Comparison of ENCODE assay signal across 9 cellular contexts in genomic region chr22:22210375-22210774, GRCh38. TPM values are rescaled to one million over a fixed set of nuclear protein-coding genes. Genes with fewer than 3 reads are reported as not detected.
DNase-seq lines count a peak whose midpoint lies in the region; ATAC-seq lines count a peak whose summit lies in the region.
"Had no signal": no experiment of that assay in that cellular context is flagged by ENCODE, and none has a peak within 500 bp of the region (broad histone marks: within the 10 kb centered on the region; RNA-seq: fewer than 3 reads in every experiment).

No MANE protein-coding gene starts in this region.

- H3K9me3 ChIP-seq in CD4-positive, CD25-positive, alpha-beta regulatory T cell (ENCODE audit: control insufficient read depth in 2 of 2, low read length in 2 of 2) = no peaks in the 10 kb centered on the region

- peak overlapping the region in 2 of 3 donors; percentile 51 to 60 for H3K27ac Mint-ChIP-seq in CD4-positive, CD25-positive, alpha-beta regulatory T cell
- H3K27ac Mint-ChIP-seq in activated T-cell treated with anti-CD3 and anti-CD28 coated beads, Interleukin-2, amount 50 U/mL, for 72 hours = peak overlapping the region; percentile 96

- no peaks in the 10 kb centered on the region for H3K36me3 ChIP-seq in CD4-positive, CD25-positive, alpha-beta regulatory T cell (ENCODE audit: control insufficient read depth, insufficient read depth, low read length)

- H3K27me3 Mint-ChIP-seq in CD4-positive, CD25-positive, alpha-beta regulatory T cell = no peaks in the 10 kb centered on the region
- peaks cover 6% of the 10 kb centered on the region for H3K27me3 Mint-ChIP-seq in activated T-cell treated with anti-CD3 and anti-CD28 coated beads, Interleukin-2, amount 50 U/mL, for 72 hours (ENCODE audit: low read depth)

- no peak overlapping the region for H3K27ac ChIP-seq in CD4-positive, CD25-positive, alpha-beta regulatory T cell (ENCODE audit: insufficient read depth, low read length, poor library complexity, severe bottlenecking)

- no peaks in the 10 kb centered on the region for H3K9me3 Mint-ChIP-seq in CD4-positive, CD25-positive, alpha-beta regulatory T cell
- no peaks in the 10 kb centered on the region for H3K9me3 Mint-ChIP-seq in activated T-cell treated with anti-CD3 and anti-CD28 coated beads, Interleukin-2, amount 50 U/mL, for 72 hours

- no peak overlapping the region for H3K4me3 Mint-ChIP-seq in CD4-positive, CD25-positive, alpha-beta regulatory T cell
- peak overlapping the region; percentile 78 to 80 for H3K4me3 Mint-ChIP-seq in activated T-cell treated with anti-CD3 and anti-CD28 coated beads, Interleukin-2, amount 50 U/mL, for 72 hours

- H3K36me3 Mint-ChIP-seq in CD4-positive, CD25-positive, alpha-beta regulatory T cell = no peaks in the 10 kb centered on the region
- no peaks in the 10 kb centered on the region for H3K36me3 Mint-ChIP-seq in activated T-cell treated with anti-CD3 and anti-CD28 coated beads, Interleukin-2, amount 50 U/mL, for 72 hours (ENCODE audit: insufficient read depth in 2 of 2)

- H3K4me1 ChIP-seq in CD4-positive, CD25-positive, alpha-beta regulatory T cell (ENCODE audit: control insufficient read depth, insufficient read depth, low read length, poor library complexity, severe bottlenecking) = peaks cover 26% of the 10 kb centered on the region

- H3K4me3 ChIP-seq in CD4-positive, CD25-positive, alpha-beta regulatory T cell (ENCODE audit: low read depth, low read length) = no peak overlapping the region

- DNase-seq in CD4-positive, CD25-positive, alpha-beta regulatory T cell = peak in 1 of 3 donors; percentile 64
- peak; percentile 56 for DNase-seq in HS-5 (ENCODE audit: low read depth)
- peak; percentile 79 to 85 for DNase-seq in activated T-cell treated with anti-CD3 and anti-CD28 coated beads, Interleukin-2, amount 50 U/mL, for 72 hours
- DNase-seq in kidney tubule cell (ENCODE audit: low spot score) = peak; percentile 95
- no peak for DNase-seq in ureter (ENCODE audit: low spot score)
- DNase-seq: NCI-H2227 treated with DMSO at 0.1 percent for 48 hours had no signal

- H3K4me1 Mint-ChIP-seq in CD4-positive, CD25-positive, alpha-beta regulatory T cell = peaks cover 0 to 19% (median 15%) of the 10 kb centered on the region in 4 donors
- H3K4me1 Mint-ChIP-seq in activated T-cell treated with anti-CD3 and anti-CD28 coated beads, Interleukin-2, amount 50 U/mL, for 72 hours (ENCODE audit: low read depth) = peaks cover 48% of the 10 kb centered on the region

- ATAC-seq in CD4-positive, CD25-positive, alpha-beta regulatory T cell (ENCODE audit: low read depth in 2 of 2) = peak; percentile 53 to 63
- ATAC-seq in activated T-cell treated with anti-CD3 and anti-CD28 coated beads, Interleukin-2, amount 50 U/mL, for 72 hours (replicated peaks in 1 of 2) = peak; percentile 92 to 95
- ATAC-seq in HG02623 (IDR thresholded peaks at IDR 0.05; ENCODE audit: unreplicated experiment) (no peak), GM18517 (IDR thresholded peaks at IDR 0.05; ENCODE audit: unreplicated experiment) (no peak), HG02642 (IDR thresholded peaks at IDR 0.05; ENCODE audit: poor library complexity, unreplicated experiment) (no peak)

- no peaks in the 10 kb centered on the region for H3K27me3 ChIP-seq in CD4-positive, CD25-positive, alpha-beta regulatory T cell (ENCODE audit: control insufficient read depth, insufficient read depth, low read length)

RNA-seq across cellular contexts. Expression of gene VPREB1, which starts 34.2 kb away (rescaled TPM):
- not detected for total RNA-seq in CD4-positive, CD25-positive, alpha-beta regulatory T cell
- not detected for polyA plus RNA-seq in CD4-positive, CD25-positive, alpha-beta regulatory T cell
- total RNA-seq in activated T-cell treated with anti-CD3 and anti-CD28 coated beads, Interleukin-2, amount 50 U/mL, for 72 hours = not detected
- total RNA-seq in ureter = not detected

Comparison
In these comparisons a context has a peak if more than half of its experiments do, and no peak if none do; other contexts are left out.
1. ATAC-seq: peak in CD4-positive, CD25-positive, alpha-beta regulatory T cell (2 of 2) and activated T-cell treated with anti-CD3 and anti-CD28 coated beads, Interleukin-2, amount 50 U/mL, for 72 hours (2 of 2); none in HG02623 (single experiment), GM18517 (single experiment) and HG02642 (single experiment).
2. H3K4me3 Mint-ChIP-seq: peak in activated T-cell treated with anti-CD3 and anti-CD28 coated beads, Interleukin-2, amount 50 U/mL, for 72 hours (2 of 2); none in CD4-positive, CD25-positive, alpha-beta regulatory T cell (0 of 4).